Comparison of ENCODE assay signal across 19 cellular contexts in genomic region chr6:76803038-76803580, GRCh38.
A peak's percentile ranks its signal among the peaks of the same experiment; 100 is the strongest.
DNase-seq lines count a peak whose midpoint lies in the region; ATAC-seq and TF ChIP-seq lines count a peak whose summit lies in the region.
"Had no signal": no experiment of that assay in that cellular context is flagged by ENCODE, and none has a peak within 500 bp of the region (broad histone marks: within the 10 kb centered on the region; RNA-seq: fewer than 3 reads in every experiment).

No MANE protein-coding gene starts in this region.

- H4K20me1 ChIP-seq in GM23338 (replicated peaks; ENCODE audit: insufficient read depth), result no peaks in the 10 kb centered on the region

- H3K27ac ChIP-seq in GM23338 (ENCODE audit: low read depth) (no peak overlapping the region), Peyer's patch (peak overlapping the region in 2 of 4 donors; percentile 48 to 54)
- H3K27ac ChIP-seq: C4-2B, GM23248 had no signal

- no peak overlapping the region for H3K4me3 Mint-ChIP-seq in GM23338
- H3K4me3 Mint-ChIP-seq in activated naive CD4-positive, alpha-beta T cell treated with anti-CD3 and anti-CD28 coated beads for 36 hours, result no peak overlapping the region
- H3K4me3 Mint-ChIP-seq: B cell; CD8-positive, alpha-beta memory T cell; IgD-negative memory B cell had no signal

- no peak for TF ChIP-seq POLR2A in Peyer's patch (IDR thresholded peaks at IDR 0.05)

- H3K9me2 ChIP-seq in GM23338 (ENCODE audit: insufficient read depth), result no peaks in the 10 kb centered on the region

- TF ChIP-seq CTCF in BE2C (IDR thresholded peaks at IDR 0.05; ENCODE audit: low read depth, low read length) (no peak), GM23338 (conservative IDR thresholded peaks at IDR 0.05; ENCODE audit: low read depth in 2 of 2) (no peak), Peyer's patch (IDR thresholded peaks at IDR 0.05) (no peak)

- H3F3A ChIP-seq in GM23338 (replicated peaks; ENCODE audit: low read depth), result no peaks in the 10 kb centered on the region

- H3K79me2 ChIP-seq in GM23338 (replicated peaks; ENCODE audit: insufficient read depth), result peaks cover 4% of the 10 kb centered on the region; the same call in 1 of the 2 replicates

- peaks cover 3% of the 10 kb centered on the region; the same call in 1 of the 3 replicates for H3K9me3 Mint-ChIP-seq in GM23338
- H3K9me3 Mint-ChIP-seq in activated naive CD4-positive, alpha-beta T cell treated with anti-CD3 and anti-CD28 coated beads for 36 hours, result peaks cover 8% of the 10 kb centered on the region

- H3K27me3 Mint-ChIP-seq in GM23338 (ENCODE audit: insufficient read depth, low read depth, poor library complexity), result no peaks in the 10 kb centered on the region
- no peaks in the 10 kb centered on the region for H3K27me3 Mint-ChIP-seq in activated naive CD4-positive, alpha-beta T cell treated with anti-CD3 and anti-CD28 coated beads for 36 hours (ENCODE audit: low read depth)
- H3K27me3 Mint-ChIP-seq: B cell; CD8-positive, alpha-beta memory T cell; IgD-negative memory B cell had no signal

- no peak overlapping the region for H3K27ac Mint-ChIP-seq in GM23338
- no peak overlapping the region for H3K27ac Mint-ChIP-seq in activated naive CD4-positive, alpha-beta T cell treated with anti-CD3 and anti-CD28 coated beads for 36 hours
- H3K27ac Mint-ChIP-seq: B cell; CD8-positive, alpha-beta memory T cell; IgD-negative memory B cell had no signal

- H3K36me3 ChIP-seq in BE2C, result no peaks in the 10 kb centered on the region
- no peaks in the 10 kb centered on the region for H3K36me3 ChIP-seq in GM23338 (ENCODE audit: insufficient read depth)
- no peaks in the 10 kb centered on the region for H3K36me3 ChIP-seq in Peyer's patch

- H3K27me3 ChIP-seq in BE2C (no peaks in the 10 kb centered on the region), GM23338 (ENCODE audit: insufficient read depth) (no peaks in the 10 kb centered on the region), Peyer's patch (no peaks in the 10 kb centered on the region)

- CTCF ChIA-PET in activated naive CD4-positive, alpha-beta T cell treated with anti-CD3 and anti-CD28 coated beads for 36 hours (lab: Charles Lee), result no interaction called here

- peak; percentile 45 for DNase-seq in BE2C
- DNase-seq in GM23338 (ENCODE audit: low spot score), result peak; percentile 10
- DNase-seq in Peyer's patch, result peak in 2 of 3 donors; percentile 67 to 69
- no peak for DNase-seq in left colon
- DNase-seq in activated naive CD4-positive, alpha-beta T cell treated with anti-CD3 and anti-CD28 coated beads for 36 hours, result no peak
- no peak for DNase-seq in germinal center (ENCODE audit: low spot score)
- DNase-seq: Caco-2; CD8-positive, alpha-beta memory T cell; DMS79 treated with DMSO at 0.1 percent for 48 hours; EL; GF-D8; GM23248; H7; KG1 had no signal

- ATAC-seq in GM23338 (no peak; the same call in 2 of the 3 replicates), left colon (peak; percentile 73), GM18502 (IDR thresholded peaks at IDR 0.05; ENCODE audit: poor library complexity, unreplicated experiment) (no peak), HG03039 (IDR thresholded peaks at IDR 0.05; ENCODE audit: unreplicated experiment) (no peak)

- peaks cover 3% of the 10 kb centered on the region; the same call in 1 of the 3 replicates for H3K4me1 Mint-ChIP-seq in GM23338
- H3K4me1 Mint-ChIP-seq in activated naive CD4-positive, alpha-beta T cell treated with anti-CD3 and anti-CD28 coated beads for 36 hours (ENCODE audit: low read depth), result no peaks in the 10 kb centered on the region
- H3K4me1 Mint-ChIP-seq: B cell; CD8-positive, alpha-beta memory T cell; IgD-negative memory B cell had no signal

- H3K36me3 Mint-ChIP-seq in GM23338 (ENCODE audit: low read depth), result no peaks in the 10 kb centered on the region
- no peaks in the 10 kb centered on the region for H3K36me3 Mint-ChIP-seq in activated naive CD4-positive, alpha-beta T cell treated with anti-CD3 and anti-CD28 coated beads for 36 hours (ENCODE audit: low read depth)
- H3K36me3 Mint-ChIP-seq: CD8-positive, alpha-beta memory T cell; IgD-negative memory B cell had no signal

- H3K9me3 ChIP-seq in BE2C (no peaks in the 10 kb centered on the region), Peyer's patch (no peaks in the 10 kb centered on the region)
- H3K9me3 ChIP-seq: Caco-2 had no signal

- H3K4me1 ChIP-seq in BE2C (no peaks in the 10 kb centered on the region), GM23338 (ENCODE audit: insufficient read depth) (no peaks in the 10 kb centered on the region), Peyer's patch (peaks cover 0 to 11% (median 0%) of the 10 kb centered on the region in 4 donors)
- H3K4me1 ChIP-seq: Caco-2 had no signal

- no peak overlapping the region for H3K4me2 ChIP-seq in GM23338

- intact Hi-C loops in left colon (cut with DNase I, micrococcal nuclease), result no loop called here
- intact Hi-C loops in activated naive CD4-positive, alpha-beta T cell treated with anti-CD3 and anti-CD28 coated beads for 36 hours (cut with micrococcal nuclease), result no loop called here

- H3K4me3 ChIP-seq in BE2C (ENCODE audit: low read depth, low read length), result no peak overlapping the region
- no peak overlapping the region for H3K4me3 ChIP-seq in GM23338
- no peak overlapping the region for H3K4me3 ChIP-seq in Peyer's patch
- H3K4me3 ChIP-seq: GM23248 had no signal

- H2AFZ ChIP-seq in GM23338, result no peak overlapping the region
- H2AFZ ChIP-seq: GM23248 had no signal

TF ChIP-seq in GM23338, 12 proteins besides CTCF, POLR2A, EP300 and RAD21 (continues in another document):
- TF ChIP-seq REST (IDR thresholded peaks at IDR 0.05; ENCODE audit: unreplicated experiment) (no peak), ZNF114 (CRISPR knock-in tag; IDR thresholded peaks at IDR 0.05) (no peak), ETS1 (IDR thresholded peaks at IDR 0.05) (no peak), EZH2phosphoT487 (IDR thresholded peaks at IDR 0.05; ENCODE audit: unreplicated experiment) (no peak), ZNF331 (CRISPR knock-in tag; IDR thresholded peaks at IDR 0.05; ENCODE audit: low read depth) (no peak), JUNB (IDR thresholded peaks at IDR 0.05; ENCODE audit: unreplicated experiment) (no peak), NANOG (IDR thresholded peaks at IDR 0.05; ENCODE audit: borderline replicate concordance) (no peak), EZH2 (IDR thresholded peaks at IDR 0.05; ENCODE audit: low read depth, unreplicated experiment) (no peak), STAT1 (IDR thresholded peaks at IDR 0.05; ENCODE audit: unreplicated experiment) (no peak), POLR2AphosphoS5 (IDR thresholded peaks at IDR 0.05; ENCODE audit: low read depth) (no peak), CREB1 (CRISPR knock-in tag; IDR thresholded peaks at IDR 0.05; ENCODE audit: low read depth) (no peak)

Comparison
In these comparisons a context has a peak if more than half of its experiments do, and no peak if none do; other contexts are left out.
1. DNase-seq: peak in BE2C (single experiment), GM23338 (single experiment) and Peyer's patch (2 of 3); none in left colon (0 of 2), activated naive CD4-positive, alpha-beta T cell treated with anti-CD3 and anti-CD28 coated beads for 36 hours (single experiment) and germinal center (single experiment).